ENCODE assay signal across 8 cellular contexts in the genomic region with DNA sequence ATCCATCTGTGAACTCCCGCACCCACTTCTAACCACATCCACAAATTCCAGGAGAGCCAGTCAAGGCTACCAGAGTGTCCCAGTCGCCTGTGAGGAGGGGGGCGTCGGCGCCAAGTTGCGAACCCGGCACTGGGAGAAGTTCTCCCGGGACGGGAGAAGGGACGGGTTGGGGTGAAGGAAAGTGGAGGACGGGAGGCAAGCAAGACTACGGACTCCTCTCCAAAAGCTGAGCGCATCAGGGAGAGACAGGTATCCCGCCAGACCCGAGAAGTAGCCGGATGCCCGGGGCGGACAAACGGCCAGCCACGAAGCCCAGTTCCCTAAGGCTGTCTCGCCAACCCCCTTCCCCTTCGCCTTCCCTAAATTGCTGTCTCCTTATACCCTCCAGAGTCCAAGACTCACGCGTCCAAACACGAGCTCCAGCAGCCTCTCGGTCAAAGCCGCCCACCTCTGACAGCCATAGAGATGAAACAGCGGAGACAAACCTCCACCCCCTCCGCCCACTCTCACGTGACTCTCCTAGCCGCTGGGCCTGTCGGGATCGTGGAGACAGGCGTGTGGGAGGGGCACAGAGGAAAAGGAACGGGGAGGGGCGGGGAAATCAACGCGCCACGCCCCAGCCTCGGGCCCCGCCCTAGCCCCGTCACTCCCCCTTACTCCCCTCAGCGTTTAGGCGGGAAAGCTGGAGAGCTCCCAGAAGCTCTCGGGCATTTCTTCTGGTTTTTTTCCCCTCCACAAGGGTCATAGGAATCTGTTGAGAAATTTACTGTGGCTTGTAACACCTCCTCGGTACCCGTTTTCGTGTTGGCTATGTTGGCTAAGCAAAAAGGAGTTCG. TPM values are rescaled to one million over a fixed set of nuclear protein-coding genes. Genes with fewer than 3 reads are reported as not detected.
DNase-seq lines count a peak whose midpoint lies in the region; ATAC-seq and TF ChIP-seq lines count a peak whose summit lies in the region.

A gene with protein sequence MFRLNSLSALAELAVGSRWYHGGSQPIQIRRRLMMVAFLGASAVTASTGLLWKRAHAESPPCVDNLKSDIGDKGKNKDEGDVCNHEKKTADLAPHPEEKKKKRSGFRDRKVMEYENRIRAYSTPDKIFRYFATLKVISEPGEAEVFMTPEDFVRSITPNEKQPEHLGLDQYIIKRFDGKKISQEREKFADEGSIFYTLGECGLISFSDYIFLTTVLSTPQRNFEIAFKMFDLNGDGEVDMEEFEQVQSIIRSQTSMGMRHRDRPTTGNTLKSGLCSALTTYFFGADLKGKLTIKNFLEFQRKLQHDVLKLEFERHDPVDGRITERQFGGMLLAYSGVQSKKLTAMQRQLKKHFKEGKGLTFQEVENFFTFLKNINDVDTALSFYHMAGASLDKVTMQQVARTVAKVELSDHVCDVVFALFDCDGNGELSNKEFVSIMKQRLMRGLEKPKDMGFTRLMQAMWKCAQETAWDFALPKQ (minus strand): TSS at position 472 of the 836 bp plus-strand sequence. CDS start 59,286 bp downstream, outside the sequence.

- peak within 1 kb of the TSS; percentile 97 for H2AFZ ChIP-seq in osteoblast (ENCODE audit: low read length)

- H3K4me2 ChIP-seq in osteoblast (ENCODE audit: insufficient read depth, low read length) = peak within 1 kb of the TSS; percentile 94

- H3K9me3 ChIP-seq in osteoblast (ENCODE audit: low read depth, low read length) = no peaks in the 10 kb centered on the region
- no peaks in the 10 kb centered on the region for H3K9me3 ChIP-seq in thoracic aorta

- H3K27ac Mint-ChIP-seq in activated naive CD8-positive, alpha-beta T cell = peak within 1 kb of the TSS; percentile 96

- peaks cover 12% of the 10 kb centered on the region for H3K4me1 Mint-ChIP-seq in activated naive CD8-positive, alpha-beta T cell (ENCODE audit: low read depth)

- H3K27me3 ChIP-seq in osteoblast (ENCODE audit: insufficient read depth, low read length) (no peaks in the 10 kb centered on the region), thoracic aorta (replicated peaks; ENCODE audit: insufficient read depth) (no peaks in the 10 kb centered on the region)

- no peaks in the 10 kb centered on the region for H3K36me3 ChIP-seq in osteoblast (ENCODE audit: insufficient read depth, low read length)
- no peaks in the 10 kb centered on the region for H3K36me3 ChIP-seq in thoracic aorta

- H3K27ac ChIP-seq in osteoblast (ENCODE audit: low read depth, low read length) (peak within 1 kb of the TSS; percentile 95), thoracic aorta (peak within 1 kb of the TSS; percentile 73 to 83)

- peak within 1 kb of the TSS; percentile 100 for H3K4me3 Mint-ChIP-seq in activated naive CD8-positive, alpha-beta T cell

- DNase-seq in NCI-H1105 (lab: John Stamatoyannopoulos, UW) = peak; percentile 81
- DNase-seq in SKM-1 treated with dmso at 0.1 percent for 144 hours (lab: John Stamatoyannopoulos, UW; ENCODE audit: unreplicated experiment) = peak; percentile 95
- peak; percentile 98 for DNase-seq in glomerular visceral epithelial cell (ENCODE audit: extremely low spot score)
- DNase-seq in osteoblast (ENCODE audit: insufficient read length, low spot score, missing footprints) = peak; percentile 96
- peak; percentile 94 for DNase-seq in thoracic aorta (ENCODE audit: low spot score)

- peak; percentile 95 for ATAC-seq in HG02610 (IDR thresholded peaks at IDR 0.05; ENCODE audit: unreplicated experiment)
- ATAC-seq in thoracic aorta (ENCODE audit: insufficient number of reproducible peaks, low FRiP score, low read depth) = peak; percentile 93

- no peaks in the 10 kb centered on the region for H3K27me3 Mint-ChIP-seq in activated naive CD8-positive, alpha-beta T cell

- H3K4me1 ChIP-seq in osteoblast (ENCODE audit: insufficient read depth, low read length) = peaks cover 14% of the 10 kb centered on the region
- peaks cover 10 to 17% of the 10 kb centered on the region in 2 donors for H3K4me1 ChIP-seq in thoracic aorta (ENCODE audit: control insufficient read depth in 1 of 2, low read depth in 2 of 2)

- TF ChIP-seq CTCF in osteoblast (IDR thresholded peaks at IDR 0.05; ENCODE audit: extremely low read depth, low read depth, low read length) = no peak
- TF ChIP-seq CTCF in thoracic aorta (IDR thresholded peaks at IDR 0.05) = no peak

- peaks cover 40% of the 10 kb centered on the region for H3K79me2 ChIP-seq in osteoblast (ENCODE audit: insufficient read depth, low read length)

- H4K20me1 ChIP-seq in osteoblast (ENCODE audit: insufficient read depth, low read length) = peaks cover 5% of the 10 kb centered on the region

- H3K36me3 Mint-ChIP-seq in activated naive CD8-positive, alpha-beta T cell = no peaks in the 10 kb centered on the region

- no peaks in the 10 kb centered on the region for H3K9me3 Mint-ChIP-seq in activated naive CD8-positive, alpha-beta T cell (ENCODE audit: low read depth)

- H3K4me3 ChIP-seq in GM08714 (ENCODE audit: low read length) (peak within 1 kb of the TSS; percentile 90), osteoblast (ENCODE audit: insufficient read depth, low read length) (peak within 1 kb of the TSS; percentile 100), thoracic aorta (peak within 1 kb of the TSS; percentile 92)

RNA-seq across cellular contexts. Expression of the gene that starts here (rescaled TPM):
- total RNA-seq in osteoblast (79.6 and 90.5 TPM in 2 replicates), thoracic aorta (10 to 100 TPM; 37.4 to 63.5 TPM)

Comparison
In these comparisons a context has a peak if more than half of its experiments do, and no peak if none do; other contexts are left out.
1. Peak in every context shown above with its lines: DNase-seq, ATAC-seq, H3K4me3 ChIP-seq and H3K27ac ChIP-seq.